In genomic region chr11:120147094-120147949, GRCh38 we compare ENCODE assay signal across 23 cellular contexts. TPM values are rescaled to one million over a fixed set of nuclear protein-coding genes. Genes with fewer than 3 reads are reported as not detected.
DNase-seq lines count a peak whose midpoint lies in the region; ATAC-seq and TF ChIP-seq lines count a peak whose summit lies in the region.
"Had no signal": no experiment of that assay in that cellular context is flagged by ENCODE, and none has a peak within 500 bp of the region (broad histone marks: within the 10 kb centered on the region; RNA-seq: fewer than 3 reads in every experiment).

No MANE protein-coding gene starts in this region.

- no peaks in the 10 kb centered on the region for H3K36me3 ChIP-seq in endodermal cell (ENCODE audit: control insufficient read depth, insufficient read depth, low read length)
- H3K36me3 ChIP-seq: gastroesophageal sphincter, SJSA1 had no signal

- TF ChIP-seq CTCF in natural killer cell (IDR thresholded peaks at IDR 0.05), result no peak
- TF ChIP-seq CTCF in endodermal cell (conservative IDR thresholded peaks at IDR 0.05), result no peak

- no peak overlapping the region for H3K4me3 ChIP-seq in endodermal cell (ENCODE audit: low read length)
- H3K4me3 ChIP-seq: gastroesophageal sphincter, psoas muscle, SJSA1 had no signal

- H3K27me3 Mint-ChIP-seq in natural killer cell treated with Interleukin-12 subunit alpha and Interleukin-12 subunit beta and Interleukin-15 and Interleukin-18, amount 100 ng/mL, for 72 hours, result peaks cover 45 to 52% of the 10 kb centered on the region in 2 donors
- H3K27me3 Mint-ChIP-seq in natural killer cell (ENCODE audit: low read depth in 2 of 2) (peaks cover 43 to 53% of the 10 kb centered on the region in 2 donors), endodermal cell (ENCODE audit: insufficient read depth) (peaks cover 32% of the 10 kb centered on the region)

- peaks cover 3% of the 10 kb centered on the region for H3K9me3 Mint-ChIP-seq in natural killer cell treated with Interleukin-12 subunit alpha and Interleukin-12 subunit beta and Interleukin-15 and Interleukin-18, amount 100 ng/mL, for 72 hours
- H3K9me3 Mint-ChIP-seq in natural killer cell, result peaks cover 0 to 3% of the 10 kb centered on the region in 2 donors
- H3K9me3 Mint-ChIP-seq in endodermal cell, result peaks cover 3% of the 10 kb centered on the region
- H3K9me3 Mint-ChIP-seq: T-helper 2 cell treated with Interferon-gamma antibody and Interleukin-4, amounts not matched to agents 5 μg/mL and 100 μg/mL, for 36 hours had no signal

- no peaks in the 10 kb centered on the region for H3K36me3 Mint-ChIP-seq in natural killer cell treated with Interleukin-12 subunit alpha and Interleukin-12 subunit beta and Interleukin-15 and Interleukin-18, amount 100 ng/mL, for 72 hours
- H3K36me3 Mint-ChIP-seq in natural killer cell (no peaks in the 10 kb centered on the region), endodermal cell (ENCODE audit: low read depth) (no peaks in the 10 kb centered on the region)
- H3K36me3 Mint-ChIP-seq: naive thymus-derived CD4-positive, alpha-beta T cell had no signal

- H3K4me1 Mint-ChIP-seq in natural killer cell treated with Interleukin-12 subunit alpha and Interleukin-12 subunit beta and Interleukin-15 and Interleukin-18, amount 100 ng/mL, for 72 hours (ENCODE audit: low read depth in 2 of 2), result no peaks in the 10 kb centered on the region
- H3K4me1 Mint-ChIP-seq in natural killer cell (no peaks in the 10 kb centered on the region), endodermal cell (peaks cover 12% of the 10 kb centered on the region)
- H3K4me1 Mint-ChIP-seq: naive thymus-derived CD4-positive, alpha-beta T cell had no signal

- peak; percentile 50 to 59 for ATAC-seq in natural killer cell treated with Interleukin-12 subunit alpha and Interleukin-12 subunit beta and Interleukin-15 and Interleukin-18, amount 100 ng/mL, for 72 hours
- no peak for ATAC-seq in natural killer cell
- ATAC-seq in HG03565 (IDR thresholded peaks at IDR 0.05; ENCODE audit: unreplicated experiment), result no peak
- ATAC-seq in GM21526 (IDR thresholded peaks at IDR 0.05; ENCODE audit: low FRiP score, unreplicated experiment), result no peak
- ATAC-seq: gastroesophageal sphincter; naive thymus-derived CD4-positive, alpha-beta T cell; psoas muscle had no signal

- H3K9me3 ChIP-seq in endodermal cell (ENCODE audit: control insufficient read depth, low read length), result peaks cover 5% of the 10 kb centered on the region
- H3K9me3 ChIP-seq: psoas muscle, SJSA1 had no signal

- H3K9ac ChIP-seq in endodermal cell (ENCODE audit: extremely low read depth, low read length, poor library complexity, severe bottlenecking), result no peak overlapping the region

- WGBS in endodermal cell (ENCODE audit: insufficient coverage in 1 of 2, insufficient read length in 1 of 2), 2 experiments, result 89 to 91% methylated on average over 7 to 17 of the region's 17 CpGs

- no peak overlapping the region for H3K4me3 Mint-ChIP-seq in natural killer cell treated with Interleukin-12 subunit alpha and Interleukin-12 subunit beta and Interleukin-15 and Interleukin-18, amount 100 ng/mL, for 72 hours
- no peak overlapping the region for H3K4me3 Mint-ChIP-seq in natural killer cell
- no peak overlapping the region for H3K4me3 Mint-ChIP-seq in endodermal cell
- H3K4me3 Mint-ChIP-seq: naive thymus-derived CD4-positive, alpha-beta T cell; T-helper 2 cell treated with Interferon-gamma antibody and Interleukin-4, amounts not matched to agents 5 μg/mL and 100 μg/mL, for 36 hours had no signal

- no peak overlapping the region for H3K27ac ChIP-seq in endodermal cell (ENCODE audit: low read depth, low read length)
- H3K27ac ChIP-seq: gastroesophageal sphincter, psoas muscle, SJSA1 had no signal

- intact Hi-C loops in natural killer cell (cut with micrococcal nuclease), result no loop called here

- H3K27me3 ChIP-seq in endodermal cell (ENCODE audit: control insufficient read depth, insufficient read depth, low read length, poor library complexity, severe bottlenecking), result no peaks in the 10 kb centered on the region
- H3K27me3 ChIP-seq: SJSA1 had no signal

- DNase-seq in natural killer cell treated with Interleukin-12 subunit alpha and Interleukin-12 subunit beta and Interleukin-15 and Interleukin-18, amount 100 ng/mL, for 72 hours (ENCODE audit: low spot score), result no peak
- DNase-seq in natural killer cell (no peak), endodermal cell (peak; percentile 50), mucosa of gallbladder (ENCODE audit: low spot score) (peak; percentile 8), ureter (ENCODE audit: low spot score) (no peak)
- DNase-seq in stimulated activated CD8-positive, alpha-beta memory T cell treated with anti-CD3 and anti-CD28 coated beads, Interleukin-4, amount 100 ng/mL, for 48 hours, result no peak
- DNase-seq: activated CD4-positive, CD25-positive, alpha-beta regulatory T cell; activated gamma-delta T cell; amniotic stem cell; IMR-90; NCI-H2029; NCI-H524; OCI-M1; psoas muscle; stimulated activated naive CD4-positive, alpha-beta T cell had no signal

- H3K4me1 ChIP-seq in endodermal cell (ENCODE audit: control insufficient read depth, insufficient read depth, low read length), result no peaks in the 10 kb centered on the region
- H3K4me1 ChIP-seq: gastroesophageal sphincter, psoas muscle, SJSA1 had no signal

- H3K27ac Mint-ChIP-seq in natural killer cell treated with Interleukin-12 subunit alpha and Interleukin-12 subunit beta and Interleukin-15 and Interleukin-18, amount 100 ng/mL, for 72 hours, result no peak overlapping the region
- H3K27ac Mint-ChIP-seq in natural killer cell, result no peak overlapping the region
- H3K27ac Mint-ChIP-seq in endodermal cell, result no peak overlapping the region
- H3K27ac Mint-ChIP-seq: naive thymus-derived CD4-positive, alpha-beta T cell; T-helper 2 cell treated with Interferon-gamma antibody and Interleukin-4, amounts not matched to agents 5 μg/mL and 100 μg/mL, for 36 hours had no signal

RNA-seq across cellular contexts. Expression of gene TRIM29, which starts 9.4 kb away (rescaled TPM):
- not detected for total RNA-seq in natural killer cell treated with Interleukin-12 subunit alpha and Interleukin-12 subunit beta and Interleukin-15 and Interleukin-18, amount 100 ng/mL, for 72 hours
- total RNA-seq in natural killer cell, result not detected
- total RNA-seq in endodermal cell, result not detected
- polyA plus RNA-seq in endodermal cell (2013, experiment 1 of 2), result not detected
- 0.17 TPM for polyA plus RNA-seq in endodermal cell (2013, experiment 2 of 2)
- 13.5 TPM for total RNA-seq in mucosa of gallbladder
- 192 TPM for total RNA-seq in ureter
- total RNA-seq: activated CD8-positive, alpha-beta memory T cell treated with anti-CD3 and anti-CD28 coated beads for 36 hours; chondrocyte; IMR-90; naive thymus-derived CD4-positive, alpha-beta T cell; SJSA1 had no signal
- polyA plus RNA-seq: IMR-90; naive thymus-derived CD4-positive, alpha-beta T cell had no signal

Comparison
In these comparisons a context has a peak if more than half of its experiments do, and no peak if none do; other contexts are left out.
1. ATAC-seq: peak in natural killer cell treated with Interleukin-12 subunit alpha and Interleukin-12 subunit beta and Interleukin-15 and Interleukin-18, amount 100 ng/mL, for 72 hours (2 of 2); none in natural killer cell (0 of 3), HG03565 (single experiment) and GM21526 (single experiment).
2. DNase-seq: peak in endodermal cell (single experiment) and mucosa of gallbladder (single experiment); none in natural killer cell treated with Interleukin-12 subunit alpha and Interleukin-12 subunit beta and Interleukin-15 and Interleukin-18, amount 100 ng/mL, for 72 hours (single experiment), natural killer cell (single experiment), stimulated activated CD8-positive, alpha-beta memory T cell treated with anti-CD3 and anti-CD28 coated beads, Interleukin-4, amount 100 ng/mL, for 48 hours (single experiment) and ureter (single experiment).
3. RNA of gene TRIM29, which starts 9.4 kb away (total RNA-seq): 192 TPM in ureter (single experiment); 13.5 TPM in mucosa of gallbladder (single experiment), not detected in endodermal cell, not detected in natural killer cell treated with Interleukin-12 subunit alpha and Interleukin-12 subunit beta and Interleukin-15 and Interleukin-18, amount 100 ng/mL, for 72 hours and not detected in natural killer cell; every median in the first group is over 10 times any median in the second.